Comparison of ENCODE assay signal across 8 cellular contexts in genomic region chr12:4421590-4422031, GRCh38. TPM values are rescaled to one million over a fixed set of nuclear protein-coding genes. Genes with fewer than 3 reads are reported as not detected.
DNase-seq lines count a peak whose midpoint lies in the region; ATAC-seq and TF ChIP-seq lines count a peak whose summit lies in the region.

No MANE protein-coding gene starts in this region.

- TF ChIP-seq CTCF in GM10266 (IDR thresholded peaks at IDR 0.05; ENCODE audit: control insufficient read depth, insufficient read depth, low read depth, missing control alignments) = peak; percentile 49

- DNase-seq in AG20443 (ENCODE audit: low spot score) (peak; percentile 61), GM10266 (ENCODE audit: extremely low spot score) (peak; percentile 81), NCI-H2029 treated with DMSO at 0.1 percent for 48 hours (lab: John Stamatoyannopoulos, UW) (peak; percentile 14), hepatic stellate cell (ENCODE audit: low spot score) (peak; percentile 54), middle frontal gyrus (ENCODE audit: extremely low spot score, low spot score) (no peak)
- peak; percentile 41 for DNase-seq in activated CD8-positive, alpha-beta T cell treated with anti-CD3 and anti-CD28 coated beads, Interleukin-2, amount 10 ng/mL, durations not matched to agents 7 days and 5 days
- DNase-seq in stimulated activated naive B cell treated with anti-CD40 and anti-IgM and Interleukin-4, amounts not matched to agents 10 μg/mL and 1 μg/mL and 100 μg/mL, for 72 hours = no peak

- H3K9me3 Mint-ChIP-seq in activated CD8-positive, alpha-beta T cell treated with anti-CD3 and anti-CD28 coated beads, Interleukin-2, amount 10 ng/mL, durations not matched to agents 7 days and 5 days (ENCODE audit: insufficient read depth) = no peaks in the 10 kb centered on the region
- no peaks in the 10 kb centered on the region for H3K9me3 Mint-ChIP-seq in stimulated activated naive B cell treated with anti-CD40 and anti-IgM and Interleukin-4, amounts not matched to agents 10 μg/mL and 1 μg/mL and 100 μg/mL, for 72 hours

- no peak overlapping the region for H3K27ac Mint-ChIP-seq in activated CD8-positive, alpha-beta T cell treated with anti-CD3 and anti-CD28 coated beads, Interleukin-2, amount 10 ng/mL, durations not matched to agents 7 days and 5 days
- peak overlapping the region; percentile 44 for H3K27ac Mint-ChIP-seq in stimulated activated naive B cell treated with anti-CD40 and anti-IgM and Interleukin-4, amounts not matched to agents 10 μg/mL and 1 μg/mL and 100 μg/mL, for 72 hours

- POLR2A ChIA-PET in activated CD8-positive, alpha-beta T cell treated with anti-CD3 and anti-CD28 coated beads, Interleukin-2, amount 10 ng/mL, durations not matched to agents 7 days and 5 days (lab: Charles Lee) = no interaction called here

- no peaks in the 10 kb centered on the region for H3K36me3 Mint-ChIP-seq in activated CD8-positive, alpha-beta T cell treated with anti-CD3 and anti-CD28 coated beads, Interleukin-2, amount 10 ng/mL, durations not matched to agents 7 days and 5 days (ENCODE audit: low read depth)
- no peaks in the 10 kb centered on the region for H3K36me3 Mint-ChIP-seq in stimulated activated naive B cell treated with anti-CD40 and anti-IgM and Interleukin-4, amounts not matched to agents 10 μg/mL and 1 μg/mL and 100 μg/mL, for 72 hours

- ATAC-seq in activated CD8-positive, alpha-beta T cell treated with anti-CD3 and anti-CD28 coated beads, Interleukin-2, amount 10 ng/mL, durations not matched to agents 7 days and 5 days = no peak
- ATAC-seq in stimulated activated naive B cell treated with anti-CD40 and anti-IgM and Interleukin-4, amounts not matched to agents 10 μg/mL and 1 μg/mL and 100 μg/mL, for 72 hours (replicated peaks) = peak; percentile 57 to 62
- no peak for ATAC-seq in GM21529 (IDR thresholded peaks at IDR 0.05; ENCODE audit: unreplicated experiment)

- peaks cover 4% of the 10 kb centered on the region for H3K4me1 Mint-ChIP-seq in activated CD8-positive, alpha-beta T cell treated with anti-CD3 and anti-CD28 coated beads, Interleukin-2, amount 10 ng/mL, durations not matched to agents 7 days and 5 days (ENCODE audit: low read depth)
- peaks cover 10 to 44% of the 10 kb centered on the region in 2 donors for H3K4me1 Mint-ChIP-seq in stimulated activated naive B cell treated with anti-CD40 and anti-IgM and Interleukin-4, amounts not matched to agents 10 μg/mL and 1 μg/mL and 100 μg/mL, for 72 hours

- CTCF ChIA-PET in activated CD8-positive, alpha-beta T cell treated with anti-CD3 and anti-CD28 coated beads, Interleukin-2, amount 10 ng/mL, durations not matched to agents 7 days and 5 days (lab: Charles Lee) = interaction anchor here (0.6 to 1.6 kb wide), 19 partner anchors 8 to 333 kb away, joined by 3 to 7 read pairs (median 4); no protein-coding TSS in a partner anchor

- H3K27me3 Mint-ChIP-seq in activated CD8-positive, alpha-beta T cell treated with anti-CD3 and anti-CD28 coated beads, Interleukin-2, amount 10 ng/mL, durations not matched to agents 7 days and 5 days (ENCODE audit: low read depth) = peaks cover 12% of the 10 kb centered on the region
- H3K27me3 Mint-ChIP-seq in stimulated activated naive B cell treated with anti-CD40 and anti-IgM and Interleukin-4, amounts not matched to agents 10 μg/mL and 1 μg/mL and 100 μg/mL, for 72 hours = peaks cover 8 to 13% of the 10 kb centered on the region in 2 donors

- H3K4me3 Mint-ChIP-seq in activated CD8-positive, alpha-beta T cell treated with anti-CD3 and anti-CD28 coated beads, Interleukin-2, amount 10 ng/mL, durations not matched to agents 7 days and 5 days = no peak overlapping the region
- H3K4me3 Mint-ChIP-seq in stimulated activated naive B cell treated with anti-CD40 and anti-IgM and Interleukin-4, amounts not matched to agents 10 μg/mL and 1 μg/mL and 100 μg/mL, for 72 hours = no peak overlapping the region

RNA-seq across cellular contexts. Expression of gene FGF6, which starts 24.0 kb away (rescaled TPM):
- not detected for total RNA-seq in activated CD8-positive, alpha-beta T cell treated with anti-CD3 and anti-CD28 coated beads, Interleukin-2, amount 10 ng/mL, durations not matched to agents 7 days and 5 days

RNA-seq across cellular contexts. Expression of gene FGF23, which starts 42.1 kb away (rescaled TPM):
- total RNA-seq in activated CD8-positive, alpha-beta T cell treated with anti-CD3 and anti-CD28 coated beads, Interleukin-2, amount 10 ng/mL, durations not matched to agents 7 days and 5 days = not detected

Comparison
In these comparisons a context has a peak if more than half of its experiments do, and no peak if none do; other contexts are left out.
1. DNase-seq: peak in AG20443 (single experiment), GM10266 (single experiment), NCI-H2029 treated with DMSO at 0.1 percent for 48 hours (single experiment), activated CD8-positive, alpha-beta T cell treated with anti-CD3 and anti-CD28 coated beads, Interleukin-2, amount 10 ng/mL, durations not matched to agents 7 days and 5 days (single experiment) and hepatic stellate cell (single experiment); none in stimulated activated naive B cell treated with anti-CD40 and anti-IgM and Interleukin-4, amounts not matched to agents 10 μg/mL and 1 μg/mL and 100 μg/mL, for 72 hours (single experiment) and middle frontal gyrus (single experiment).
2. ATAC-seq: peak in stimulated activated naive B cell treated with anti-CD40 and anti-IgM and Interleukin-4, amounts not matched to agents 10 μg/mL and 1 μg/mL and 100 μg/mL, for 72 hours (2 of 2); none in activated CD8-positive, alpha-beta T cell treated with anti-CD3 and anti-CD28 coated beads, Interleukin-2, amount 10 ng/mL, durations not matched to agents 7 days and 5 days (single experiment) and GM21529 (single experiment).